ENCODE assay signal across 1 cellular context in the genomic region with DNA sequence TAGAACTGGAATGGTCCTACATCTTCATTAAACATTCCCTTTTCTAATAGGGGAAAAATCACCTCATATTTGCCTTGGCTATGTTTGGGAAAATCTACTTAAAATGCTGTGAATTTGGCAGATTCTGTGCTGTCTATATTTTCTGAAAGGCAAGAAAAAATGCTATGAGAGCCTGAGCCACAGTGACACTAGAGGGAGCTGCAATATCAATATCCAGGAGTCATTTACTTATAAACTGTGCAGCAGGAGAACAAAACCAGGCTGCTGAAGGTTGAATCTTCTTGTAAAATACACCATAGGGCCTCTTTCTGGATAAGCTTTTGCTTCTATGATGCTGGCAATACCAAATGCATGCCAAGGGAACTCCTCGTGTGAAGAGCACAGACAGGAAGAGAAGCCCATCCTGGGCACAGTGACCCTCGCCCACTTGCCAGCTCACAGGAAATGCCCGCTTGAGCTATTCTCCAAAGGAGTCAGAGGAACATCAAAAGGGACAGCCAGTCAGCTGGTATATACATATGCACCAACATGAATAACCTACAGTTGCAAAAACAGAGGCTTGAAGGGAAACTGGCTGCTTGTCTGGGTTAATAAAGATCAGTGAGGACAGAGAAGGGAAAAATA.
TF ChIP-seq lines count a peak whose summit lies in the region.

No MANE protein-coding gene starts in this region.

TF ChIP-seq in K562, 482 proteins besides CTCF, POLR2A, EP300 and RAD21 (continued from another document):
- TF ChIP-seq, protein P1, sequence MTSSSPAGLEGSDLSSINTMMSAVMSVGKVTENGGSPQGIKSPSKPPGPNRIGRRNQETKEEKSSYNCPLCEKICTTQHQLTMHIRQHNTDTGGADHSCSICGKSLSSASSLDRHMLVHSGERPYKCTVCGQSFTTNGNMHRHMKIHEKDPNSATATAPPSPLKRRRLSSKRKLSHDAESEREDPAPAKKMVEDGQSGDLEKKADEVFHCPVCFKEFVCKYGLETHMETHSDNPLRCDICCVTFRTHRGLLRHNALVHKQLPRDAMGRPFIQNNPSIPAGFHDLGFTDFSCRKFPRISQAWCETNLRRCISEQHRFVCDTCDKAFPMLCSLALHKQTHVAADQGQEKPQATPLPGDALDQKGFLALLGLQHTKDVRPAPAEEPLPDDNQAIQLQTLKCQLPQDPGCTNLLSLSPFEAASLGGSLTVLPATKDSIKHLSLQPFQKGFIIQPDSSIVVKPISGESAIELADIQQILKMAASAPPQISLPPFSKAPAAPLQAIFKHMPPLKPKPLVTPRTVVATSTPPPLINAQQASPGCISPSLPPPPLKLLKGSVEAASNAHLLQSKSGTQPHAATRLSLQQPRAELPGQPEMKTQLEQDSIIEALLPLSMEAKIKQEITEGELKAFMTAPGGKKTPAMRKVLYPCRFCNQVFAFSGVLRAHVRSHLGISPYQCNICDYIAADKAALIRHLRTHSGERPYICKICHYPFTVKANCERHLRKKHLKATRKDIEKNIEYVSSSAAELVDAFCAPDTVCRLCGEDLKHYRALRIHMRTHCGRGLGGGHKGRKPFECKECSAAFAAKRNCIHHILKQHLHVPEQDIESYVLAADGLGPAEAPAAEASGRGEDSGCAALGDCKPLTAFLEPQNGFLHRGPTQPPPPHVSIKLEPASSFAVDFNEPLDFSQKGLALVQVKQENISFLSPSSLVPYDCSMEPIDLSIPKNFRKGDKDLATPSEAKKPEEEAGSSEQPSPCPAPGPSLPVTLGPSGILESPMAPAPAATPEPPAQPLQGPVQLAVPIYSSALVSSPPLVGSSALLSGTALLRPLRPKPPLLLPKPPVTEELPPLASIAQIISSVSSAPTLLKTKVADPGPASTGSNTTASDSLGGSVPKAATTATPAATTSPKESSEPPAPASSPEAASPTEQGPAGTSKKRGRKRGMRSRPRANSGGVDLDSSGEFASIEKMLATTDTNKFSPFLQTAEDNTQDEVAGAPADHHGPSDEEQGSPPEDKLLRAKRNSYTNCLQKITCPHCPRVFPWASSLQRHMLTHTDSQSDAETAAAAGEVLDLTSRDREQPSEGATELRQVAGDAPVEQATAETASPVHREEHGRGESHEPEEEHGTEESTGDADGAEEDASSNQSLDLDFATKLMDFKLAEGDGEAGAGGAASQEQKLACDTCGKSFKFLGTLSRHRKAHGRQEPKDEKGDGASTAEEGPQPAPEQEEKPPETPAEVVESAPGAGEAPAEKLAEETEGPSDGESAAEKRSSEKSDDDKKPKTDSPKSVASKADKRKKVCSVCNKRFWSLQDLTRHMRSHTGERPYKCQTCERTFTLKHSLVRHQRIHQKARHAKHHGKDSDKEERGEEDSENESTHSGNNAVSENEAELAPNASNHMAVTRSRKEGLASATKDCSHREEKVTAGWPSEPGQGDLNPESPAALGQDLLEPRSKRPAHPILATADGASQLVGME (CRISPR knock-in tag; IDR thresholded peaks at IDR 0.05), result no peak
